22 cellular contexts compared by ENCODE assay signal in genomic region chr6:168916576-168917207, GRCh38.
DNase-seq lines count a peak whose midpoint lies in the region; ATAC-seq and TF ChIP-seq lines count a peak whose summit lies in the region.
"Had no signal": no experiment of that assay in that cellular context is flagged by ENCODE, and none has a peak within 500 bp of the region (broad histone marks: within the 10 kb centered on the region; RNA-seq: fewer than 3 reads in every experiment).

No MANE protein-coding gene starts in this region.

- H3K4me3 ChIP-seq in coronary artery = peak overlapping the region; percentile 15
- H3K4me3 ChIP-seq in smooth muscle cell = no peak overlapping the region
- H3K4me3 ChIP-seq: dorsolateral prefrontal cortex, prostate gland had no signal

- H3K36me3 Mint-ChIP-seq in activated naive CD8-positive, alpha-beta T cell treated with anti-CD3 and anti-CD28 coated beads, Interleukin-2, amount 50 U/mL, for 24 hours (ENCODE audit: low read depth) = no peaks in the 10 kb centered on the region
- H3K36me3 Mint-ChIP-seq: immature natural killer cell; stimulated activated naive B cell treated with anti-CD40 and anti-IgM and Interleukin-4, amounts not matched to agents 10 μg/mL and 1 μg/mL and 100 μg/mL, for 72 hours had no signal

- no peak overlapping the region for H2AFZ ChIP-seq in smooth muscle cell (ENCODE audit: low read depth)

- H3K79me2 ChIP-seq in smooth muscle cell (ENCODE audit: low read depth) = no peaks in the 10 kb centered on the region

- H4K20me1 ChIP-seq in smooth muscle cell (ENCODE audit: low read depth) = no peaks in the 10 kb centered on the region

- POLR2A ChIA-PET in GM10248 (lab: Yijun Ruan, JAX) = no interaction called here

- TF ChIP-seq CTCF in coronary artery (IDR thresholded peaks at IDR 0.05) = no peak
- TF ChIP-seq CTCF in smooth muscle cell (IDR thresholded peaks at IDR 0.05; ENCODE audit: borderline replicate concordance, insufficient read depth, poor library complexity, severe bottlenecking) = no peak
- TF ChIP-seq CTCF in GM10248 (IDR thresholded peaks at IDR 0.05; ENCODE audit: control extremely low read depth, extremely low read depth, low read depth, missing control alignments) = no peak

- H3K27ac ChIP-seq in coronary artery (peak overlapping the region in 1 of 2 donors; percentile 47), smooth muscle cell (ENCODE audit: low read depth) (peak overlapping the region; percentile 56)
- H3K27ac ChIP-seq: dorsolateral prefrontal cortex, prostate gland had no signal

- no peak overlapping the region for H3K4me3 Mint-ChIP-seq in activated naive CD8-positive, alpha-beta T cell treated with anti-CD3 and anti-CD28 coated beads, Interleukin-2, amount 50 U/mL, for 24 hours
- H3K4me3 Mint-ChIP-seq: activated CD4-positive, alpha-beta T cell treated with anti-CD3 and anti-CD28 coated beads, Interleukin-2, amount 10 ng/mL, durations not matched to agents 24 days and 14 days; activated T-cell treated with anti-CD3 and anti-CD28 coated beads, Interleukin-2, amount 50 U/mL, for 24 hours; stimulated activated naive B cell treated with anti-CD40 and anti-IgM and Interleukin-4, amounts not matched to agents 10 μg/mL and 1 μg/mL and 100 μg/mL, for 72 hours had no signal

- ATAC-seq in activated naive CD8-positive, alpha-beta T cell treated with anti-CD3 and anti-CD28 coated beads, Interleukin-2, amount 50 U/mL, for 24 hours = no peak
- ATAC-seq: stimulated activated naive B cell treated with anti-CD40 and anti-IgM and Interleukin-4, amounts not matched to agents 10 μg/mL and 1 μg/mL and 100 μg/mL, for 72 hours had no signal

- H3K27me3 Mint-ChIP-seq in activated naive CD8-positive, alpha-beta T cell treated with anti-CD3 and anti-CD28 coated beads, Interleukin-2, amount 50 U/mL, for 24 hours = no peaks in the 10 kb centered on the region
- H3K27me3 Mint-ChIP-seq: activated T-cell treated with anti-CD3 and anti-CD28 coated beads, Interleukin-2, amount 50 U/mL, for 24 hours had no signal

- peak; percentile 76 for DNase-seq in AG20443 (ENCODE audit: low spot score)
- no peak for DNase-seq in coronary artery (ENCODE audit: low spot score)
- DNase-seq in medulla oblongata (ENCODE audit: extremely low spot score) = peak; percentile 17
- DNase-seq in smooth muscle cell (lab: John Stamatoyannopoulos, UW; ENCODE audit: unreplicated experiment) = no peak
- DNase-seq in activated CD4-positive, CD25-positive, alpha-beta regulatory T cell (lab: John Stamatoyannopoulos, UW) = no peak
- no peak for DNase-seq in GM10248 (ENCODE audit: extremely low spot score)
- DNase-seq in activated naive CD8-positive, alpha-beta T cell treated with anti-CD3 and anti-CD28 coated beads, Interleukin-2, amount 50 U/mL, for 24 hours = no peak
- DNase-seq in stimulated activated naive CD4-positive, alpha-beta T cell treated with Interleukin-2 at 50 U/mL for 16 hours (lab: John Stamatoyannopoulos, UW) = no peak
- DNase-seq: ACHN; activated CD4-positive, alpha-beta T cell treated with anti-CD3 and anti-CD28 coated beads, Interleukin-2, amount 10 ng/mL, durations not matched to agents 24 days and 14 days; activated T-cell treated with anti-CD3 and anti-CD28 coated beads, Interleukin-2, amount 50 U/mL, for 24 hours; dorsolateral prefrontal cortex; GDM1; H7; immature natural killer cell; KG1; NCI-H1436; NCI-H526 treated with DMSO at 0.1 percent for 48 hours; RPMI8226; stimulated activated naive B cell treated with anti-CD40 and anti-IgM and Interleukin-4, amounts not matched to agents 10 μg/mL and 1 μg/mL and 100 μg/mL, for 72 hours had no signal

- H3K9me3 Mint-ChIP-seq in activated naive CD8-positive, alpha-beta T cell treated with anti-CD3 and anti-CD28 coated beads, Interleukin-2, amount 50 U/mL, for 24 hours = no peaks in the 10 kb centered on the region
- H3K9me3 Mint-ChIP-seq: activated CD4-positive, alpha-beta T cell treated with anti-CD3 and anti-CD28 coated beads, Interleukin-2, amount 10 ng/mL, durations not matched to agents 24 days and 14 days; activated T-cell treated with anti-CD3 and anti-CD28 coated beads, Interleukin-2, amount 50 U/mL, for 24 hours; immature natural killer cell; stimulated activated naive B cell treated with anti-CD40 and anti-IgM and Interleukin-4, amounts not matched to agents 10 μg/mL and 1 μg/mL and 100 μg/mL, for 72 hours had no signal

- no peaks in the 10 kb centered on the region for H3K36me3 ChIP-seq in smooth muscle cell (ENCODE audit: low read depth)
- H3K36me3 ChIP-seq: prostate gland had no signal

- H3K4me1 ChIP-seq in smooth muscle cell (ENCODE audit: low read depth) = no peaks in the 10 kb centered on the region
- H3K4me1 ChIP-seq: prostate gland had no signal

- CTCF ChIA-PET in GM10248 (lab: Yijun Ruan, JAX) = no interaction called here

- H3K27ac Mint-ChIP-seq in activated naive CD8-positive, alpha-beta T cell treated with anti-CD3 and anti-CD28 coated beads, Interleukin-2, amount 50 U/mL, for 24 hours = no peak overlapping the region
- H3K27ac Mint-ChIP-seq: activated CD4-positive, alpha-beta T cell treated with anti-CD3 and anti-CD28 coated beads, Interleukin-2, amount 10 ng/mL, durations not matched to agents 24 days and 14 days; activated T-cell treated with anti-CD3 and anti-CD28 coated beads, Interleukin-2, amount 50 U/mL, for 24 hours; immature natural killer cell; stimulated activated naive B cell treated with anti-CD40 and anti-IgM and Interleukin-4, amounts not matched to agents 10 μg/mL and 1 μg/mL and 100 μg/mL, for 72 hours had no signal

- 33% methylated on average over 11 of the region's 11 CpGs for WGBS in smooth muscle cell (ENCODE audit: low lambda C conversion rate)

- peak overlapping the region; percentile 47 for H3K4me2 ChIP-seq in smooth muscle cell

- no peaks in the 10 kb centered on the region for H3K9me3 ChIP-seq in smooth muscle cell (replicated peaks; ENCODE audit: low read depth)
- H3K9me3 ChIP-seq: Caco-2, prostate gland had no signal

- no peaks in the 10 kb centered on the region for H3K4me1 Mint-ChIP-seq in activated naive CD8-positive, alpha-beta T cell treated with anti-CD3 and anti-CD28 coated beads, Interleukin-2, amount 50 U/mL, for 24 hours
- H3K4me1 Mint-ChIP-seq: activated CD4-positive, alpha-beta T cell treated with anti-CD3 and anti-CD28 coated beads, Interleukin-2, amount 10 ng/mL, durations not matched to agents 24 days and 14 days; stimulated activated naive B cell treated with anti-CD40 and anti-IgM and Interleukin-4, amounts not matched to agents 10 μg/mL and 1 μg/mL and 100 μg/mL, for 72 hours had no signal

- H3F3A ChIP-seq in smooth muscle cell (ENCODE audit: low read depth) = no peaks in the 10 kb centered on the region

- no peaks in the 10 kb centered on the region for H3K27me3 ChIP-seq in smooth muscle cell (ENCODE audit: low read depth)

- no peak overlapping the region for H3K9ac ChIP-seq in smooth muscle cell (ENCODE audit: low read depth)

Comparison
In these comparisons a context has a peak if more than half of its experiments do, and no peak if none do; other contexts are left out.
1. DNase-seq: peak in AG20443 (single experiment) and medulla oblongata (single experiment); none in coronary artery (single experiment), smooth muscle cell (single experiment), activated CD4-positive, CD25-positive, alpha-beta regulatory T cell (0 of 4), GM10248 (single experiment), activated naive CD8-positive, alpha-beta T cell treated with anti-CD3 and anti-CD28 coated beads, Interleukin-2, amount 50 U/mL, for 24 hours (single experiment) and stimulated activated naive CD4-positive, alpha-beta T cell treated with Interleukin-2 at 50 U/mL for 16 hours (single experiment).